ENCODE assay signal across 8 cellular contexts in the genomic region with DNA sequence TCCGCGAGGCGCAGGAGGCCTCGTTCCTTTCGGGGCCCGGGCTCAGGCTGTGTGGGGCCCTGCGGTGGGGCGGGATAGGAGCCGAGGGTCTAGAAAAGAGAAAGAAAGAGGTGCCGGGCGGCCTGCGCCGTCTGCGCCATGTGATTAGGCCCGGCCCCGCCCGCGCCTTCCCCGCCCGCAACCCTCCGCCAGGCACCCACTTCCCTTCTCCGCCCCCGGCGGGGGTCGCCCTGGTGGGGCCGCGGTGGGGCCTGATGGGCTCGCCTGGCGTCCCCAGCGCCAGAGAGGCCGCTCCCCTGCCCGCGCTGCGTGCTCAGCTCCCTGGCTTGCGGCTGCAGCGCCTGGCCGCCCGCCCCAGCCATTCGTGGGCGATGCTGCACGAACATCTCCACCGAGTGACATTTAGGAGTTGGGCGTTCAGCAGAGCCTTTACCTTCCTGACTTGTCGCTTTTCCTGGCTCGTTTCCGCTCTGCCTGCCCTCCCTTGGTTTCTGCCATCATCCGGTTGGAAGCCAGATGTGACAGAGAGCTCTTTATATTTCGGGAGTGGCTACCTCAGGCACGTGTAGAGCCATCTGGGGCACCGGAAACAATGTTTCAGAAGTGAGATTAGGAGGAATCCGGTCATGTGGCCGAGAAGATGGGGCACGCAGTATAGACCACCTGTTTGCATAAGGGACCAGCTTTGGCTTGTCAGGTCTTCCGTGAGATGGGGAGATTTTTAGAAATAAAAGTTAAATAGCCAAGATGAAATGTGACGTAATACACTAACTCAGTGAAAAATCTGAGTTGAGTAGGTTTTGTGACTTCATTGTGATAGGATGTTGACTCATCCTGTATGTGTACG. TPM values are rescaled to one million over a fixed set of nuclear protein-coding genes. Genes with fewer than 3 reads are reported as not detected.
DNase-seq lines count a peak whose midpoint lies in the region; ATAC-seq and TF ChIP-seq lines count a peak whose summit lies in the region.

No MANE protein-coding gene starts in this region.

- H3K27me3 ChIP-seq in left ventricle myocardium inferior (ENCODE audit: low read depth) (no peaks in the 10 kb centered on the region), rectal smooth muscle tissue (ENCODE audit: control insufficient read depth, insufficient read depth, low read length) (no peaks in the 10 kb centered on the region), aorta (ENCODE audit: control insufficient read depth in 1 of 2, insufficient read depth in 2 of 2, low read length in 1 of 2) (no peaks in the 10 kb centered on the region)

- H3K4me3 ChIP-seq in GM12864 (ENCODE audit: low read depth, low read length) = peak overlapping the region; percentile 99
- peak overlapping the region; percentile 91 for H3K4me3 ChIP-seq in left ventricle myocardium inferior
- peak overlapping the region; percentile 94 for H3K4me3 ChIP-seq in rectal smooth muscle tissue (ENCODE audit: low read length)
- H3K4me3 ChIP-seq in aorta (ENCODE audit: low read length in 2 of 2) = peak overlapping the region; percentile 95 to 97

- H3K36me3 ChIP-seq in left ventricle myocardium inferior (no peaks in the 10 kb centered on the region), rectal smooth muscle tissue (ENCODE audit: control insufficient read depth, insufficient read depth, low read length) (no peaks in the 10 kb centered on the region), aorta (ENCODE audit: control insufficient read depth in 1 of 2, insufficient read depth in 2 of 2, low read length in 1 of 2) (no peaks in the 10 kb centered on the region)

- no peak for TF ChIP-seq CTCF in GM12864 (IDR thresholded peaks at IDR 0.05; ENCODE audit: low read depth, low read length, missing control alignments)
- no peak for TF ChIP-seq CTCF in left ventricle myocardium inferior (IDR thresholded peaks at IDR 0.05; ENCODE audit: borderline replicate concordance)

- H3K9me3 ChIP-seq in left ventricle myocardium inferior (replicated peaks) = no peaks in the 10 kb centered on the region
- H3K9me3 ChIP-seq in aorta (ENCODE audit: control insufficient read depth, low read length) = no peaks in the 10 kb centered on the region

- 1% methylated on average over 49 to 56 of the region's 56 CpGs for WGBS in adipose tissue, 3 donors
- WGBS in aorta, 2 donors = 0 to 1% methylated on average over 37 to 56 of the region's 56 CpGs

- H3K9ac ChIP-seq in rectal smooth muscle tissue (ENCODE audit: low read length) = peak overlapping the region; percentile 90

- H3K4me1 ChIP-seq in left ventricle myocardium inferior = peaks cover 68% of the 10 kb centered on the region
- H3K4me1 ChIP-seq in rectal smooth muscle tissue (ENCODE audit: control insufficient read depth, insufficient read depth, low read length) = peaks cover 8% of the 10 kb centered on the region
- peaks cover 0 to 3% of the 10 kb centered on the region in 2 donors for H3K4me1 ChIP-seq in aorta (ENCODE audit: control insufficient read depth in 1 of 2, insufficient read depth in 2 of 2, low read length in 2 of 2)

- intact Hi-C loops in left ventricle myocardium inferior (cut with micrococcal nuclease) = no loop called here
- intact Hi-C loops in aorta (cut with DNase I) = loop anchor here in 1 of 2 donors (10.0 kb wide), 1 partner anchor 87 kb away; no protein-coding TSS in a partner anchor

- peak; percentile 76 for DNase-seq in GM12864 (ENCODE audit: low read depth)
- DNase-seq in NCI-H1092 treated with DMSO at 0.1 percent for 48 hours (lab: John Stamatoyannopoulos, UW) = peak; percentile 46
- peak; percentile 98 for DNase-seq in SW480 (ENCODE audit: low spot score)
- DNase-seq in left ventricle myocardium inferior = peak; percentile 63
- DNase-seq in aorta = peak; percentile 78 to 86

- H3K27ac ChIP-seq in adipose tissue (ENCODE audit: low read depth, low read length) (peak overlapping the region; percentile 81), left ventricle myocardium inferior (replicated peaks) (peak overlapping the region; percentile 99), rectal smooth muscle tissue (ENCODE audit: low read depth, low read length) (peak overlapping the region; percentile 97), aorta (ENCODE audit: low read depth in 1 of 2, low read length in 2 of 2) (peak overlapping the region; percentile 85 to 94)

- ATAC-seq in HG02623 (IDR thresholded peaks at IDR 0.05; ENCODE audit: unreplicated experiment) (peak; percentile 49), aorta (ENCODE audit: low FRiP score) (peak; percentile 63)

RNA-seq across cellular contexts. Expression of gene GLS, which starts 1.1 kb away (rescaled TPM):
- polyA plus RNA-seq in adipose tissue (10 to 100 TPM; 13.9 to 24.3 (median 22.6) TPM), aorta (100 to 1,000 TPM in 1 of 2 donors, 10 to 100 TPM in 1; 59.4 to 109 TPM)
- total RNA-seq in left ventricle myocardium inferior (48.4 TPM), aorta (100 to 1,000 TPM; 344 to 425 TPM)

Comparison
In these comparisons a context has a peak if more than half of its experiments do, and no peak if none do; other contexts are left out.
1. Peak in every context shown above with its lines: DNase-seq, ATAC-seq, H3K4me3 ChIP-seq and H3K27ac ChIP-seq.
2. DNase-seq: peak in every context shown above with its lines; median percentile 98 in SW480; 82 in aorta; 76 in GM12864; 63 in left ventricle myocardium inferior; 46 in NCI-H1092 treated with DMSO at 0.1 percent for 48 hours.